In the genomic region with DNA sequence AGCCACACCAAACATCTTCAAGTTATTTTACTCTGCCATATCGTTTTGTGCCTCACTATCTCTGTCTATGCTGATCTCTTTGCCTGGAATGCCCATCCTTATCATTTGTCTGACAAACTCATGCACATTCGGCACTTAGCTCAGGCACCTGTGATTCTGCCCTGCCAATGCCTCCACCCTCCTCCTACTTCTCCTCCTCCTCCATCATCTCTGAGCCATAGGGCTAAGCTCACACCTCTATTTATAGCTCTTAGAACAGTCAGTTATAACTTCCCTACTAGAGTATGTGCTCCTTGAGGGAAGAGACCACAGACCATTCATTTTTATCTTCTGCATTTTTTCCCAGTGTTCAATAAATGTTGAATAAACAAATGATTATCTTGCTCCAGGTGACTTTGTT, we compare ENCODE assay signal across 22 cellular contexts.
"Had no signal": no experiment of that assay in that cellular context is flagged by ENCODE, and none has a peak within 500 bp of the region (broad histone marks: within the 10 kb centered on the region; RNA-seq: fewer than 3 reads in every experiment).

No MANE protein-coding gene starts in this region.

- H3K4me3 ChIP-seq: ascending aorta, lower lobe of right lung, mucosa of descending colon, upper lobe of left lung had no signal

- H3K27me3 ChIP-seq: ascending aorta, brain microvascular endothelial cell, upper lobe of left lung had no signal

- H3K36me3 ChIP-seq: ascending aorta, brain microvascular endothelial cell, lower lobe of right lung, upper lobe of left lung had no signal

- DNase-seq: activated CD8-positive, alpha-beta memory T cell treated with anti-CD3 and anti-CD28 coated beads, Interleukin-2, amount 50 U/mL, for 4 hours; activated T-cell treated with anti-CD3 and anti-CD28 coated beads, Interleukin-2, amount 50 U/mL, for 24 hours; brain microvascular endothelial cell; central memory CD4-positive, alpha-beta T cell; effector memory CD4-positive, alpha-beta T cell; foreskin melanocyte; glutamatergic neuron; left colon; lower lobe of right lung; mesendoderm; mucosa of descending colon; naive B cell; posterior cingulate gyrus; retina; stimulated activated CD4-positive, alpha-beta T cell treated with anti-CD3 and anti-CD28 coated beads, Interleukin-12 subunit alpha, Interleukin-12 subunit beta, amount 100 ng/mL, for 4 hours; stimulated activated CD4-positive, alpha-beta T cell treated with anti-CD3 and anti-CD28 coated beads, Interleukin-4, amount 100 ng/mL, for 4 hours; stimulated activated naive CD8-positive, alpha-beta T cell treated with anti-CD3 and anti-CD28 coated beads, Interleukin-15, Interleukin-2, amounts not matched to agents 100 U/mL and 50 U/mL, for 24 hours; T-helper 1 cell; upper lobe of left lung had no signal

- H3K4me1 ChIP-seq: ascending aorta, lower lobe of right lung had no signal

- H3K9me3 ChIP-seq: ascending aorta, lower lobe of right lung, mucosa of descending colon, upper lobe of left lung had no signal

- H3K27ac ChIP-seq: ascending aorta, brain microvascular endothelial cell, lower lobe of right lung, upper lobe of left lung had no signal

- FAIRE-seq: colon, islet of Langerhans had no signal
